In genomic region chr1:217534566-217534965, GRCh38 we compare ENCODE assay signal across 28 cellular contexts.
DNase-seq lines count a peak whose midpoint lies in the region; ATAC-seq, FAIRE-seq and TF ChIP-seq lines count a peak whose summit lies in the region.
"Had no signal": no experiment of that assay in that cellular context is flagged by ENCODE, and none has a peak within 500 bp of the region (broad histone marks: within the 10 kb centered on the region; RNA-seq: fewer than 3 reads in every experiment).

No MANE protein-coding gene starts in this region.

- TF ChIP-seq EP300 in HepG2 (IDR thresholded peaks at IDR 0.05; ENCODE audit: low read depth in 2 of 2, low read length in 2 of 2) (no peak), HepG2 (CRISPR knock-in tag; IDR thresholded peaks at IDR 0.05; ENCODE audit: borderline replicate concordance) (no peak)

- in situ Hi-C loops in HepG2 (cut with HindIII; ENCODE audit: extremely low pct_ligation_motif_present, low pct_unique_long_range_greater_than_20kb): no loop called here

- POLR2A ChIA-PET in HepG2 (lab: Yijun Ruan, JAX): no interaction called here

- H3K36me3 ChIP-seq in right lobe of liver: no peaks in the 10 kb centered on the region
- no peaks in the 10 kb centered on the region for H3K36me3 ChIP-seq in HepG2 (replicated peaks in 1 of 2; ENCODE audit: control insufficient read depth in 1 of 2, insufficient read depth in 2 of 2, low read length in 2 of 2)
- H3K36me3 ChIP-seq: suprapubic skin had no signal

- no peak for FAIRE-seq in HepG2 (lab: Jason Lieb, UNC)
- FAIRE-seq: endothelial cell of umbilical vein, urothelium cell line had no signal

- H4K20me1 ChIP-seq in HepG2 (ENCODE audit: insufficient read depth, low read length): no peaks in the 10 kb centered on the region

- BruUV-seq in HepG2 (replicated peaks; lab: Mats Ljungman, UMichigan): no TSS peak

- H3K4me2 ChIP-seq in HepG2 (ENCODE audit: low read depth, low read length): no peak overlapping the region
- H3K4me2 ChIP-seq: smooth muscle cell had no signal

- DNase-seq in right lobe of liver (no peak), HepG2 (ENCODE audit: low spot score) (no peak), NCI-H524 treated with DMSO at 0.1 percent for 48 hours (lab: John Stamatoyannopoulos, UW) (peak; percentile 29), fibroblast of the aortic adventitia (ENCODE audit: low read depth) (peak; percentile 29), iPS-NIHi11 (ENCODE audit: low spot score) (no peak), T-helper 2 cell (no peak)
- DNase-seq: activated CD8-positive, alpha-beta memory T cell treated with anti-CD3 and anti-CD28 coated beads for 24 hours; activated naive CD4-positive, alpha-beta T cell treated with anti-CD3 and anti-CD28 coated beads for 36 hours; activated T-cell treated with anti-CD3 and anti-CD28 coated beads, Interleukin-2, amount 50 U/mL, for 72 hours; anterior cingulate cortex; CD4-positive, alpha-beta T cell; DMS153; dorsolateral prefrontal cortex; foreskin melanocyte; GDM1; hippocampal formation; islet precursor cell; NCI-H2107; NCI-H748 treated with DMSO at 0.1 percent for 48 hours; psoas muscle; SIG-M5 had no signal

- TF ChIP-seq RAD21 in HepG2 (CRISPR knock-in tag; IDR thresholded peaks at IDR 0.05): no peak

- H3K9ac ChIP-seq in HepG2 (ENCODE audit: insufficient read depth, low read depth, low read length): no peak overlapping the region

- no peaks in the 10 kb centered on the region for H3K4me1 ChIP-seq in right lobe of liver
- H3K4me1 ChIP-seq in HepG2 (ENCODE audit: insufficient read depth, low read length): no peaks in the 10 kb centered on the region
- H3K4me1 ChIP-seq: psoas muscle had no signal

- no peaks in the 10 kb centered on the region for H3K79me2 ChIP-seq in HepG2 (ENCODE audit: insufficient read depth, low read length)

- CTCF ChIA-PET in HepG2 (lab: Yijun Ruan, JAX; ENCODE audit: low intra/inter-chr PET ratio, low total read pairs): no interaction called here

- intact Hi-C loops in right lobe of liver (cut with DNase I): no loop called here
- intact Hi-C loops in HepG2 (cut with micrococcal nuclease; ENCODE audit: unreplicated experiment): no loop called here

- H3K27me3 ChIP-seq in right lobe of liver (no peaks in the 10 kb centered on the region), HepG2 (ENCODE audit: control insufficient read depth in 1 of 2, insufficient read depth in 2 of 2, low read length in 2 of 2) (no peaks in the 10 kb centered on the region)
- H3K27me3 ChIP-seq: dorsolateral prefrontal cortex, suprapubic skin had no signal

- no peak for TF ChIP-seq CTCF in right lobe of liver (IDR thresholded peaks at IDR 0.05)
- TF ChIP-seq CTCF in HepG2 (CRISPR knock-in tag; IDR thresholded peaks at IDR 0.05): no peak
- TF ChIP-seq CTCF in fibroblast of the aortic adventitia (IDR thresholded peaks at IDR 0.05; ENCODE audit: insufficient read depth, low read length): no peak

- H3K4me3 ChIP-seq in right lobe of liver (no peak overlapping the region), HepG2 (replicated peaks in 1 of 3; ENCODE audit: insufficient read depth in 1 of 3, low read depth in 2 of 3, low read length in 3 of 3) (no peak overlapping the region), fibroblast of the aortic adventitia (ENCODE audit: low read depth, low read length) (no peak overlapping the region)
- H3K4me3 ChIP-seq: dorsolateral prefrontal cortex, psoas muscle, smooth muscle cell, suprapubic skin had no signal

- H3K9me3 ChIP-seq in right lobe of liver (no peaks in the 10 kb centered on the region), HepG2 (ENCODE audit: low read length) (no peaks in the 10 kb centered on the region)
- H3K9me3 ChIP-seq: psoas muscle, suprapubic skin had no signal

- no peak overlapping the region for H2AFZ ChIP-seq in HepG2 (ENCODE audit: low read length)

- 38% methylated on average over 1 of the region's 1 CpG for WGBS in right lobe of liver (ENCODE audit: insufficient coverage, low coverage, low lambda C conversion rate, missing lambda C conversion rate)
- 94% methylated on average over 1 of the region's 1 CpG for WGBS in HepG2 (ENCODE audit: low lambda C conversion rate)

- no peak for TF ChIP-seq POLR2A in right lobe of liver (IDR thresholded peaks at IDR 0.05)
- no peak for TF ChIP-seq POLR2A in HepG2 (IDR thresholded peaks at IDR 0.05; ENCODE audit: insufficient read depth in 1 of 2, low read depth in 2 of 2, low read length in 2 of 2)

- ATAC-seq in right lobe of liver: peak; percentile 33 to 78 (median 49)
- no peak for ATAC-seq in HepG2
- ATAC-seq in GM21723 (IDR thresholded peaks at IDR 0.05; ENCODE audit: unreplicated experiment): no peak
- ATAC-seq: activated T-cell treated with anti-CD3 and anti-CD28 coated beads, Interleukin-2, amount 50 U/mL, for 72 hours; HCT116; psoas muscle; stimulated activated memory B cell treated with anti-CD40 and anti-IgM and Interleukin-4, amounts not matched to agents 10 μg/mL and 1 μg/mL and 100 μg/mL, for 72 hours had no signal

- H3K27ac ChIP-seq in right lobe of liver: no peak overlapping the region
- no peak overlapping the region for H3K27ac ChIP-seq in HepG2 (ENCODE audit: extremely low read length, insufficient read depth, low read length)
- H3K27ac ChIP-seq: dorsolateral prefrontal cortex, psoas muscle, suprapubic skin had no signal

TF ChIP-seq in HepG2, 621 proteins besides CTCF, POLR2A, EP300 and RAD21:
- no peak for TF ChIP-seq ZNF816 (CRISPR knock-in tag; IDR thresholded peaks at IDR 0.05; ENCODE audit: borderline replicate concordance)
- TF ChIP-seq ZNF441 (CRISPR knock-in tag; IDR thresholded peaks at IDR 0.05; ENCODE audit: borderline replicate concordance): no peak
- no peak for TF ChIP-seq ZNF276 (CRISPR knock-in tag; IDR thresholded peaks at IDR 0.05; ENCODE audit: low read depth)
- TF ChIP-seq TRIM22 (IDR thresholded peaks at IDR 0.05): no peak
- no peak for TF ChIP-seq ZNF704 (CRISPR knock-in tag; IDR thresholded peaks at IDR 0.05; ENCODE audit: borderline replicate concordance)
- no peak for TF ChIP-seq ZBTB25 (CRISPR knock-in tag; IDR thresholded peaks at IDR 0.05)
- no peak for TF ChIP-seq ATF7-NPFF (CRISPR knock-in tag; IDR thresholded peaks at IDR 0.05; ENCODE audit: low read depth)
- no peak for TF ChIP-seq ADNP (CRISPR knock-in tag; IDR thresholded peaks at IDR 0.05)
- no peak for TF ChIP-seq EHMT2 (IDR thresholded peaks at IDR 0.05; ENCODE audit: borderline replicate concordance, low read depth, low read length)
- TF ChIP-seq ZFYVE20 (CRISPR knock-in tag; IDR thresholded peaks at IDR 0.05; ENCODE audit: borderline replicate concordance, low read depth): no peak

Comparison
In these comparisons a context has a peak if more than half of its experiments do, and no peak if none do; other contexts are left out.
1. ATAC-seq: peak in right lobe of liver (4 of 4); none in HepG2 (single experiment) and GM21723 (single experiment).
2. DNase-seq: peak in NCI-H524 treated with DMSO at 0.1 percent for 48 hours (single experiment) and fibroblast of the aortic adventitia (single experiment); none in right lobe of liver (0 of 3), HepG2 (single experiment), iPS-NIHi11 (single experiment) and T-helper 2 cell (0 of 5).